10 cellular contexts compared by ENCODE assay signal in the genomic region with DNA sequence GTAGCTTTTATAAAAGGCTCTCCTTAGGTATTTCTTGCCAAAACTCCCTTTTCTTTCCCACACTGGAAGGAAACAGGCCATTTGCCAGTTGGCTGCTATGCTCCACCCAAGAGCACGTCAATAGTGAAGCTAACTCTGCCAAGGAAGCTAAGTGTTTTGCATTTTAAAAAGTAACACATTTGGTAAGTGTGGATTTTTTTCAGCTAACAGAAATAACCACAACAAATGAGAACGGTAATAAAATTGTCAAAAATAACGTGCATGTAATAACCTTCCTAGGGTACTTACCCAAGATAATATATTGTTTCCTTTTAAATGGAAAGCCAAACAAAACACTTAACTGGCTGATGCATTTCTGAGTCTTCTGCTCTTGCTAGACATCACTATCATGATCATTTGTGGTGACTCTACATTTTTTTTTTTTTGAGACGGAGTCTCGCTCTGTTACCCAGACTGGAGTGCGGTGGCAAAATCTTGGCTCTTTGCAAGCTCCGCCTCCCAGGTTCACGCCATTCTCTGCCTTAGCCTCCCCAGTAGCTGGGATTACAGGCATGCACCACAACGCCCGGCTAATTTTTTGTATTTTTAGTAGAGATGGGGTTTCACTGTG. TPM values are rescaled to one million over a fixed set of nuclear protein-coding genes. Genes with fewer than 3 reads are reported as not detected.
DNase-seq lines count a peak whose midpoint lies in the region; ATAC-seq, FAIRE-seq and TF ChIP-seq lines count a peak whose summit lies in the region.
"Had no signal": no experiment of that assay in that cellular context is flagged by ENCODE, and none has a peak within 500 bp of the region (broad histone marks: within the 10 kb centered on the region; RNA-seq: fewer than 3 reads in every experiment).

No MANE protein-coding gene starts in this region.

- H3K27ac ChIP-seq in astrocyte (ENCODE audit: low read depth, low read length) (peak overlapping the region; percentile 14), gastrocnemius medialis (peak overlapping the region; percentile 57 to 71 (median 58)), mammary epithelial cell (ENCODE audit: insufficient read depth, low read depth, low read length) (no peak overlapping the region)

- in situ Hi-C loops in Caki2 (cut with HindIII; ENCODE audit: low pct_unique_long_range_greater_than_20kb, low sequenced_read_pairs) (no loop called here), gastrocnemius medialis (cut with MboI; ENCODE audit: low sequenced_read_pairs in 4 of 4) (no loop called here), mammary epithelial cell (cut with MboI; ENCODE audit: low sequenced_read_pairs in 2 of 2) (no loop called here)

- H3K9me3 Mint-ChIP-seq in astrocyte (ENCODE audit: unreplicated experiment) (peaks cover 1% of the 10 kb centered on the region), glutamatergic neuron (ENCODE audit: unreplicated experiment) (peaks cover 6% of the 10 kb centered on the region)
- H3K9me3 Mint-ChIP-seq: activated CD4-positive, alpha-beta T cell treated with anti-CD3 and anti-CD28 coated beads, Interleukin-2, amount 10 ng/mL, durations not matched to agents 24 days and 14 days had no signal

- no peak for TF ChIP-seq CTCF in astrocyte (IDR thresholded peaks at IDR 0.05; ENCODE audit: insufficient read depth, low read depth, low read length)
- no peak for TF ChIP-seq CTCF in gastrocnemius medialis (IDR thresholded peaks at IDR 0.05 in 4 of 5, conservative IDR thresholded peaks at IDR 0.05 in 1 of 5)
- TF ChIP-seq CTCF in mammary epithelial cell (conservative IDR thresholded peaks at IDR 0.05 in 1 of 2, IDR thresholded peaks at IDR 0.05 in 1 of 2; ENCODE audit: extremely low read depth in 1 of 2, insufficient read depth in 1 of 2, low read depth in 1 of 2, low read length in 2 of 2): no peak
- no peak for TF ChIP-seq CTCF in glutamatergic neuron (IDR thresholded peaks at IDR 0.05; ENCODE audit: partially characterized antibody, unreplicated experiment)

- H3K4me3 Mint-ChIP-seq in astrocyte (ENCODE audit: unreplicated experiment): no peak overlapping the region
- no peak overlapping the region for H3K4me3 Mint-ChIP-seq in glutamatergic neuron (ENCODE audit: unreplicated experiment)
- H3K4me3 Mint-ChIP-seq: activated CD4-positive, alpha-beta T cell treated with anti-CD3 and anti-CD28 coated beads, Interleukin-2, amount 10 ng/mL, durations not matched to agents 24 days and 14 days had no signal

- H2AFZ ChIP-seq in astrocyte (ENCODE audit: low read depth, low read length) (no peak overlapping the region), mammary epithelial cell (ENCODE audit: low read depth, low read length) (no peak overlapping the region)

- H3K36me3 Mint-ChIP-seq in astrocyte (ENCODE audit: low read depth, unreplicated experiment): peaks cover 5% of the 10 kb centered on the region
- H3K36me3 Mint-ChIP-seq in glutamatergic neuron (ENCODE audit: unreplicated experiment): no peaks in the 10 kb centered on the region

- no peaks in the 10 kb centered on the region for H3K27me3 Mint-ChIP-seq in astrocyte (ENCODE audit: low read depth, unreplicated experiment)
- H3K27me3 Mint-ChIP-seq in glutamatergic neuron (ENCODE audit: unreplicated experiment): peaks cover 2% of the 10 kb centered on the region
- H3K27me3 Mint-ChIP-seq: activated CD4-positive, alpha-beta T cell treated with anti-CD3 and anti-CD28 coated beads, Interleukin-2, amount 10 ng/mL, durations not matched to agents 24 days and 14 days had no signal

- H3K4me3 ChIP-seq in astrocyte (ENCODE audit: insufficient read depth, low read depth, low read length): no peak overlapping the region
- peak overlapping the region in 3 of 4 donors; percentile 17 to 32 (median 21) for H3K4me3 ChIP-seq in gastrocnemius medialis
- no peak overlapping the region for H3K4me3 ChIP-seq in mammary epithelial cell (replicated peaks in 1 of 3; ENCODE audit: insufficient read depth in 1 of 3, low read depth in 2 of 3, low read length in 3 of 3)

- BruUV-seq in mammary epithelial cell (replicated peaks; lab: Mats Ljungman, UMichigan): no TSS peak

- no peaks in the 10 kb centered on the region for H3K27me3 ChIP-seq in astrocyte (ENCODE audit: insufficient read depth, low read length)
- H3K27me3 ChIP-seq in gastrocnemius medialis: no peaks in the 10 kb centered on the region
- no peaks in the 10 kb centered on the region for H3K27me3 ChIP-seq in mammary epithelial cell (ENCODE audit: insufficient read depth, low read length)

- H3K4me1 ChIP-seq in astrocyte (ENCODE audit: insufficient read depth, low read length) (peaks cover 15% of the 10 kb centered on the region), gastrocnemius medialis (peaks cover 43 to 53% of the 10 kb centered on the region in 2 donors), mammary epithelial cell (ENCODE audit: insufficient read depth, low read length) (peaks cover 10% of the 10 kb centered on the region)

- CTCF ChIA-PET in mammary epithelial cell (lab: Charles Lee; ENCODE audit: low non-redundant PET): no interaction called here

- intact Hi-C loops in left ventricle myocardium superior (cut with micrococcal nuclease) (no loop called here), gastrocnemius medialis (cut with DNase I; ENCODE audit: low total_unique reads) (no loop called here), mammary epithelial cell (cut with micrococcal nuclease) (no loop called here)

- TF ChIP-seq POLR2A in gastrocnemius medialis (IDR thresholded peaks at IDR 0.05): no peak

- peaks cover 17% of the 10 kb centered on the region for H4K20me1 ChIP-seq in astrocyte (ENCODE audit: insufficient read depth, low read length)
- no peaks in the 10 kb centered on the region for H4K20me1 ChIP-seq in mammary epithelial cell (ENCODE audit: insufficient read depth, low read length)

- FAIRE-seq in astrocyte (lab: Jason Lieb, UNC): no peak

- H3K79me2 ChIP-seq in astrocyte (ENCODE audit: insufficient read depth, low read length): peaks cover 46% of the 10 kb centered on the region
- H3K79me2 ChIP-seq in mammary epithelial cell (ENCODE audit: insufficient read depth, low read length): peaks cover 59% of the 10 kb centered on the region

- H3K9ac ChIP-seq in astrocyte (ENCODE audit: low read length): peak overlapping the region; percentile 21
- H3K9ac ChIP-seq in mammary epithelial cell (ENCODE audit: insufficient read depth, low read length): no peak overlapping the region

- dilution Hi-C loops in mammary epithelial cell (cut with HindIII; ENCODE audit: low sequenced_read_pairs): no loop called here

- H3K4me2 ChIP-seq in astrocyte (ENCODE audit: low read length) (peak overlapping the region; percentile 56), mammary epithelial cell (ENCODE audit: insufficient read depth, low read depth, low read length) (no peak overlapping the region)

- H3K36me3 ChIP-seq in astrocyte (ENCODE audit: insufficient read depth, low read length) (peaks cover 7% of the 10 kb centered on the region), gastrocnemius medialis (peaks cover 0 to 27% of the 10 kb centered on the region in 2 donors), mammary epithelial cell (ENCODE audit: insufficient read depth, low read length) (peaks cover 15% of the 10 kb centered on the region)

- H3K27ac Mint-ChIP-seq in astrocyte (ENCODE audit: unreplicated experiment) (no peak overlapping the region), glutamatergic neuron (ENCODE audit: unreplicated experiment) (no peak overlapping the region)
- H3K27ac Mint-ChIP-seq: activated CD4-positive, alpha-beta T cell treated with anti-CD3 and anti-CD28 coated beads, Interleukin-2, amount 10 ng/mL, durations not matched to agents 24 days and 14 days had no signal

- 56% methylated on average over 8 of the region's 10 CpGs for WGBS in mammary epithelial cell (ENCODE audit: low coverage, missing lambda C conversion rate)

- no peaks in the 10 kb centered on the region for H3K9me3 ChIP-seq in astrocyte (ENCODE audit: insufficient read depth, low read depth, low read length)
- no peaks in the 10 kb centered on the region for H3K9me3 ChIP-seq in gastrocnemius medialis
- no peaks in the 10 kb centered on the region for H3K9me3 ChIP-seq in mammary epithelial cell (replicated peaks; ENCODE audit: insufficient read depth, low read length)

- DNase-seq in Caki2 (ENCODE audit: low read depth): peak; percentile 75
- peak; percentile 89 for DNase-seq in astrocyte (ENCODE audit: low read depth)
- peak; percentile 66 for DNase-seq in left ventricle myocardium superior
- DNase-seq in gastrocnemius medialis: peak in 1 of 2 donors; percentile 20
- no peak for DNase-seq in GOT3 (lab: John Stamatoyannopoulos, UW)
- DNase-seq in mammary epithelial cell: no peak
- DNase-seq in glutamatergic neuron: no peak
- no peak for DNase-seq in NCI-H146 (lab: John Stamatoyannopoulos, UW)
- DNase-seq: activated CD4-positive, alpha-beta T cell treated with anti-CD3 and anti-CD28 coated beads, Interleukin-2, amount 10 ng/mL, durations not matched to agents 24 days and 14 days; stimulated activated CD4-positive, alpha-beta T cell treated with anti-CD3 and anti-CD28 coated beads, Interleukin-4, amount 100 ng/mL, for 24 hours had no signal

- ATAC-seq in left ventricle myocardium superior: peak; percentile 47
- peak in 1 of 2 donors; percentile 10 for ATAC-seq in gastrocnemius medialis

- H3K4me1 Mint-ChIP-seq in astrocyte (ENCODE audit: low read depth, unreplicated experiment) (peaks cover 10% of the 10 kb centered on the region), glutamatergic neuron (ENCODE audit: low read depth, unreplicated experiment) (peaks cover 7% of the 10 kb centered on the region)

RNA-seq across cellular contexts. Expression of gene DPP8, which starts 4.6 kb away (rescaled TPM):
- total RNA-seq in Caki2 (2014; rRNA removed; shearing (Covaris generic); ENCODE audit: low replicate concordance): 8.8 and 23.5 TPM in 2 replicates
- total RNA-seq in astrocyte (25.7 and 29.5 TPM in 2 replicates), left ventricle myocardium superior (36.5 TPM), gastrocnemius medialis (10 to 100 TPM; 36.9 to 76.6 (median 48.0) TPM), mammary epithelial cell (10 to 100 TPM; 22.8 to 39.7 TPM), glutamatergic neuron (ENCODE audit: unreplicated experiment) (33.4 TPM)
- 13.3 TPM for polyA plus RNA-seq in mammary epithelial cell
- 40.7 TPM for polyA minus RNA-seq in mammary epithelial cell

RNA-seq across cellular contexts. Expression of gene HACD3, which starts 17.4 kb away (rescaled TPM):
- 121 and 122 TPM in 2 replicates for total RNA-seq in Caki2 (2014; rRNA removed; shearing (Covaris generic); ENCODE audit: low replicate concordance)
- 122 and 129 TPM in 2 replicates for total RNA-seq in astrocyte
- total RNA-seq in left ventricle myocardium superior: 10.9 TPM
- total RNA-seq in gastrocnemius medialis: 1 to 10 TPM; 4.5 to 9.5 (median 6.5) TPM
- total RNA-seq in mammary epithelial cell: 10 to 100 TPM; 49.6 to 55.8 TPM
- 55.1 TPM for polyA plus RNA-seq in mammary epithelial cell
- polyA minus RNA-seq in mammary epithelial cell: 53.5 TPM
- total RNA-seq in glutamatergic neuron (ENCODE audit: unreplicated experiment): 200 TPM

Comparison
In these comparisons a context has a peak if more than half of its experiments do, and no peak if none do; other contexts are left out.
1. DNase-seq: peak in Caki2 (single experiment), astrocyte (single experiment) and left ventricle myocardium superior (single experiment); none in GOT3 (single experiment), mammary epithelial cell (single experiment), glutamatergic neuron (single experiment) and NCI-H146 (single experiment).
2. H3K4me3 ChIP-seq: peak in gastrocnemius medialis (3 of 4); none in astrocyte (single experiment) and mammary epithelial cell (0 of 3).